ENCODE assay signal across 21 cellular contexts in the genomic region with DNA sequence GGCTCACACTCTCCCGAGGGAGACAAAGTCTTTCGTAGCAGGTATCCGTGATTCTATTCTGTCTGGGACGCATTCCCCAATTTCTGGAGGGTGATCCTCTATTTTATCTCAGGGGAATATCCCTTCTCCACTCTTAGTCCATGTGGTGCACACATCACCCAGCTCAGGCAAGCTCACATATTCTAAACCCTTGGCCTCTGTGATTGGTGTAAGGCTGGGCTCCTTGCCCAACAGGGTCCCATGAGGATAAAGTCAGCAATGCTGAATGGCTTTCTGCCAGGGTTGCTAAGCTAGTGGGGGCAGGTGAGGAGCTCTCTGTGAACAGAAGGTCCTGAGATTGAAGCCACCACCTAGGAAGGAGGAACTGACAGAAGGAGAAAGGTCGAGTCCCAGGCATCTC.
A peak's percentile ranks its signal among the peaks of the same experiment; 100 is the strongest.
DNase-seq lines count a peak whose midpoint lies in the region; ATAC-seq, FAIRE-seq and TF ChIP-seq lines count a peak whose summit lies in the region.
"Had no signal": no experiment of that assay in that cellular context is flagged by ENCODE, and none has a peak within 500 bp of the region (broad histone marks: within the 10 kb centered on the region; RNA-seq: fewer than 3 reads in every experiment).

No MANE protein-coding gene starts in this region.

- intact Hi-C loops in Right ventricle myocardium inferior (cut with DNase I): no loop called here
- intact Hi-C loops in cardiac septum (cut with DNase I): no loop called here

- no peak overlapping the region for H3K4me3 ChIP-seq in SJCRH30
- H3K4me3 ChIP-seq: spleen, testis had no signal

- no peaks in the 10 kb centered on the region for H3K36me3 ChIP-seq in SJCRH30
- H3K36me3 ChIP-seq: spleen had no signal

- H3K4me1 ChIP-seq in SJCRH30: 0 out of 2 replicates have a peak, but pooled peaks cover 2% of the 10 kb centered on the region
- H3K4me1 ChIP-seq: testis had no signal

- no peak for DNase-seq in Right ventricle myocardium inferior (ENCODE audit: missing footprints)
- DNase-seq in cardiac septum (ENCODE audit: low spot score): no peak
- peak; percentile 65 for DNase-seq in NCI-H2107 (lab: John Stamatoyannopoulos, UW)
- peak; percentile 56 to 64 for DNase-seq in SJCRH30
- DNase-seq in T-helper 2 cell: no peak
- no peak for DNase-seq in GM10248 (ENCODE audit: extremely low spot score)
- no peak for DNase-seq in GM19239 (ENCODE audit: insufficient read length, low spot score)
- DNase-seq: 8988T; activated CD4-positive, alpha-beta T cell treated with anti-CD3 and anti-CD28 coated beads, Interleukin-2, amount 50 U/mL, for 48 hours; activated naive CD4-positive, alpha-beta T cell treated with anti-CD3 and anti-CD28 coated beads, Interleukin-2, amount 10 ng/mL, durations not matched to agents 7 days and 5 days; activated T-cell treated with anti-CD3 and anti-CD28 coated beads, Interleukin-2, amount 50 U/mL, for 1 hour; H7; hippocampal formation; kidney; mesenchymal stem cell; natural killer cell; spleen; testis had no signal

- no peaks in the 10 kb centered on the region for H3K27me3 ChIP-seq in SJCRH30
- H3K27me3 ChIP-seq: testis had no signal

- POLR2A ChIA-PET in GM10248 (lab: Yijun Ruan, JAX): no interaction called here

- no peak for FAIRE-seq in GM19239 (lab: Jason Lieb, UNC)
- FAIRE-seq: astrocyte, colon, kidney had no signal

- ATAC-seq in Right ventricle myocardium inferior: peak; percentile 24
- ATAC-seq in GM21825 (IDR thresholded peaks at IDR 0.05; ENCODE audit: unreplicated experiment): no peak
- ATAC-seq: natural killer cell had no signal

- CTCF ChIA-PET in GM10248 (lab: Yijun Ruan, JAX): no interaction called here

- no peak overlapping the region for H3K27ac ChIP-seq in SJCRH30
- H3K27ac ChIP-seq: spleen, testis had no signal

- no peaks in the 10 kb centered on the region for H3K9me3 ChIP-seq in SJCRH30 (replicated peaks)
- H3K9me3 ChIP-seq: testis had no signal

- no peak for TF ChIP-seq CTCF in GM10248 (IDR thresholded peaks at IDR 0.05; ENCODE audit: control extremely low read depth, extremely low read depth, low read depth, missing control alignments)

Comparison
In these comparisons a context has a peak if more than half of its experiments do, and no peak if none do; other contexts are left out.
1. DNase-seq: peak in NCI-H2107 (single experiment) and SJCRH30 (2 of 2); none in Right ventricle myocardium inferior (single experiment), cardiac septum (single experiment), T-helper 2 cell (0 of 5), GM10248 (single experiment) and GM19239 (single experiment).